In genomic region chr6:24387818-24388217, GRCh38 we compare ENCODE assay signal across 25 cellular contexts. TPM values are rescaled to one million over a fixed set of nuclear protein-coding genes. Genes with fewer than 3 reads are reported as not detected.
DNase-seq lines count a peak whose midpoint lies in the region; ATAC-seq, FAIRE-seq and TF ChIP-seq lines count a peak whose summit lies in the region.
"Had no signal": no experiment of that assay in that cellular context is flagged by ENCODE, and none has a peak within 500 bp of the region (broad histone marks: within the 10 kb centered on the region; RNA-seq: fewer than 3 reads in every experiment).

No MANE protein-coding gene starts in this region.

- H3K4me1 ChIP-seq in HUES6 (ENCODE audit: control insufficient read depth, insufficient read depth, low read length) (no peaks in the 10 kb centered on the region), H1 (replicated peaks in 1 of 4; ENCODE audit: control insufficient read depth in 3 of 4, insufficient read depth in 4 of 4, low read length in 3 of 4) (no peaks in the 10 kb centered on the region)
- H3K4me1 ChIP-seq: SJSA1 had no signal

- H3K36me3 ChIP-seq in HUES6 (ENCODE audit: control insufficient read depth, insufficient read depth, low read length) (no peaks in the 10 kb centered on the region), H1 (ENCODE audit: control insufficient read depth in 2 of 4, insufficient read depth in 4 of 4, low read length in 3 of 4) (no peaks in the 10 kb centered on the region)
- H3K36me3 ChIP-seq: BLaER1 treated with 17β-estradiol and CSF1 and Interleukin-3, amounts not matched to agents 10 nM and 100 nM; SJSA1 had no signal

- 78% methylated on average over 1 of the region's 1 CpG; no CpG with 5 or more reads in 1 of the 2 experiments for WGBS in H1 (ENCODE audit: extremely low coverage in 1 of 2, insufficient coverage in 1 of 2, insufficient read length in 1 of 2, insufficient replicate concordance in 2 of 2, low coverage in 1 of 2, low lambda C conversion rate in 2 of 2, missing lambda C conversion rate in 1 of 2), 2 experiments

- H2AK5ac ChIP-seq in H1 (ENCODE audit: low read depth, low read length): no peak overlapping the region

- H4K5ac ChIP-seq in H1 (ENCODE audit: insufficient read length, low read depth, low read length): no peak overlapping the region

- H3K4me3 ChIP-seq in HUES6 (ENCODE audit: low read depth, low read length): no peak overlapping the region
- H3K4me3 ChIP-seq in H1 (ENCODE audit: extremely low read depth in 1 of 4, insufficient read depth in 2 of 4, low read depth in 3 of 4, low read length in 4 of 4): no peak overlapping the region
- H3K4me3 ChIP-seq: BLaER1 treated with 17β-estradiol and CSF1 and Interleukin-3, amounts not matched to agents 10 nM and 100 nM; SJSA1 had no signal

- H2BK5ac ChIP-seq in H1 (ENCODE audit: low read depth, low read length): no peak overlapping the region

- DNase-seq in Calu3 (no peak), H1 (ENCODE audit: low read depth in 1 of 2, low spot score in 2 of 2) (no peak), neural crest cell (ENCODE audit: low read depth, low spot score) (no peak), NCI-H446 treated with DMSO at 0.1 percent for 48 hours (lab: John Stamatoyannopoulos, UW) (no peak), GF-D8 (lab: John Stamatoyannopoulos, UW) (no peak)
- DNase-seq in stimulated activated naive B cell treated with anti-CD40 and anti-IgM and Interleukin-4, amounts not matched to agents 10 μg/mL and 1 μg/mL and 100 μg/mL, for 72 hours: no peak
- DNase-seq: ACHN; CD8-positive, alpha-beta T cell; DMS153; KG1; NCI-H1092 treated with DMSO at 0.1 percent for 48 hours; NCI-H1436 treated with DMSO at 0.1 percent for 48 hours; NCI-H2029; NCI-H226; NCI-H524; NCI-H774; OCI-M1 had no signal

- H2BK20ac ChIP-seq in H1 (ENCODE audit: low read length): 0 out of 2 replicates have a peak overlapping the region, but pooled peaks have one; percentile 48

- H3K27me3 ChIP-seq in HUES6 (ENCODE audit: control insufficient read depth, insufficient read depth, low read length): no peaks in the 10 kb centered on the region
- no peaks in the 10 kb centered on the region for H3K27me3 ChIP-seq in H1 (replicated peaks in 1 of 4; ENCODE audit: control insufficient read depth in 3 of 4, extremely low read depth in 1 of 4, insufficient read depth in 3 of 4, low read length in 3 of 4)
- H3K27me3 ChIP-seq: SJSA1 had no signal

- H4K91ac ChIP-seq in H1 (replicated peaks; ENCODE audit: insufficient read length, low read length): no peak overlapping the region

- H3K4me3 Mint-ChIP-seq in Calu3 (ENCODE audit: low read depth, unreplicated experiment) (no peak overlapping the region), neural crest cell (no peak overlapping the region)
- no peak overlapping the region for H3K4me3 Mint-ChIP-seq in stimulated activated naive B cell treated with anti-CD40 and anti-IgM and Interleukin-4, amounts not matched to agents 10 μg/mL and 1 μg/mL and 100 μg/mL, for 72 hours
- H3K4me3 Mint-ChIP-seq: CD8-positive, alpha-beta T cell; T-helper 1 cell treated with Interleukin-12 subunit alpha and Interleukin-12 subunit beta and Interleukin-4 antibody, amounts not matched to agents 30 μg/mL and 1 μg/mL, for 36 hours had no signal

- H3K4ac ChIP-seq in H1 (replicated peaks; ENCODE audit: insufficient read length, low read depth, low read length): no peak overlapping the region

- H3K36me3 Mint-ChIP-seq in Calu3 (ENCODE audit: insufficient read depth, unreplicated experiment): peaks cover 31% of the 10 kb centered on the region
- H3K36me3 Mint-ChIP-seq in neural crest cell (ENCODE audit: low read depth): no peaks in the 10 kb centered on the region
- no peaks in the 10 kb centered on the region for H3K36me3 Mint-ChIP-seq in stimulated activated naive B cell treated with anti-CD40 and anti-IgM and Interleukin-4, amounts not matched to agents 10 μg/mL and 1 μg/mL and 100 μg/mL, for 72 hours
- H3K36me3 Mint-ChIP-seq: CD8-positive, alpha-beta T cell had no signal

- H3K23me2 ChIP-seq in H1 (ENCODE audit: low read depth, low read length): no peaks in the 10 kb centered on the region

- H3K79me2 ChIP-seq in H1 (ENCODE audit: control insufficient read depth in 1 of 2, insufficient read depth in 2 of 2, low read length in 2 of 2): no peaks in the 10 kb centered on the region

- H3K56ac ChIP-seq in H1 (replicated peaks; ENCODE audit: insufficient read length, low read depth, low read length): no peak overlapping the region

- no peaks in the 10 kb centered on the region for H3K9me3 ChIP-seq in HUES6 (ENCODE audit: control insufficient read depth, insufficient read depth, low read depth, low read length)
- H3K9me3 ChIP-seq in H1 (ENCODE audit: insufficient read depth in 2 of 2, low read depth in 1 of 2, low read length in 1 of 2): no peaks in the 10 kb centered on the region
- H3K9me3 ChIP-seq: BLaER1 treated with 17β-estradiol and CSF1 and Interleukin-3, amounts not matched to agents 10 nM and 100 nM; SJSA1 had no signal

- H3K9ac ChIP-seq in HUES6 (ENCODE audit: low read length) (no peak overlapping the region), H1 (replicated peaks in 1 of 4; ENCODE audit: extremely low read depth in 1 of 4, low read depth in 3 of 4, low read length in 3 of 4) (no peak overlapping the region)
- H3K9ac ChIP-seq: BLaER1 treated with 17β-estradiol and CSF1 and Interleukin-3, amounts not matched to agents 10 nM and 100 nM had no signal

- TF ChIP-seq CTCF in Calu3 (IDR thresholded peaks at IDR 0.05; ENCODE audit: unreplicated experiment): no peak
- no peak for TF ChIP-seq CTCF in H1 (IDR thresholded peaks at IDR 0.05; ENCODE audit: control extremely low read depth in 1 of 3, insufficient read depth in 1 of 3, low read depth in 1 of 3, low read length in 3 of 3)
- no peak for TF ChIP-seq CTCF in neural crest cell (conservative IDR thresholded peaks at IDR 0.05)

- H2BK120ac ChIP-seq in H1 (replicated peaks; ENCODE audit: low read depth, low read length): no peak overlapping the region

- no peaks in the 10 kb centered on the region for H4K20me1 ChIP-seq in H1 (replicated peaks in 1 of 2; ENCODE audit: control insufficient read depth in 1 of 2, insufficient read depth in 2 of 2, low read length in 2 of 2)
- H4K20me1 ChIP-seq: BLaER1 treated with 17β-estradiol and CSF1 and Interleukin-3, amounts not matched to agents 10 nM and 100 nM had no signal

- no peaks in the 10 kb centered on the region for H3K79me1 ChIP-seq in H1 (ENCODE audit: low read depth, low read length)

- POLR2A ChIA-PET in H1 (lab: Charles Lee; ENCODE audit: partially characterized antibody): interaction anchor here (0.9 to 1.5 kb wide), 3 partner anchors 14 to 17 kb away, joined by 3 to 4 read pairs (median 3); partner anchors contain the start of gene MRS2

- no peak overlapping the region for H3K18ac ChIP-seq in H1 (ENCODE audit: extremely low read depth, low read length)

- no peak for TF ChIP-seq EP300 in H1 (IDR thresholded peaks at IDR 0.05; ENCODE audit: borderline replicate concordance in 1 of 2, low read depth in 2 of 2, low read length in 2 of 2)

- peaks cover 47% of the 10 kb centered on the region for H3K4me1 Mint-ChIP-seq in Calu3 (ENCODE audit: low read depth, unreplicated experiment)
- no peaks in the 10 kb centered on the region for H3K4me1 Mint-ChIP-seq in neural crest cell
- no peaks in the 10 kb centered on the region for H3K4me1 Mint-ChIP-seq in stimulated activated naive B cell treated with anti-CD40 and anti-IgM and Interleukin-4, amounts not matched to agents 10 μg/mL and 1 μg/mL and 100 μg/mL, for 72 hours

- H2BK12ac ChIP-seq in H1 (ENCODE audit: low read depth, low read length): no peak overlapping the region

- H4K8ac ChIP-seq in H1 (ENCODE audit: extremely low read depth, insufficient read depth, low read length): no peak overlapping the region

- no peak for TF ChIP-seq POLR2A in H1 (IDR thresholded peaks at IDR 0.05; ENCODE audit: control extremely low read depth in 1 of 2, low read depth in 2 of 2, low read length in 2 of 2)

- CTCF ChIA-PET in Calu3 (lab: Charles Lee): interaction anchor here (0.7 to 5.4 kb wide), 4 partner anchors 15 to 113 kb away, joined by 3 to 121 read pairs (median 16); partner anchors contain the start of genes DCDC2 and MRS2
- CTCF ChIA-PET in H1 (lab: Charles Lee; ENCODE audit: partially characterized antibody): interaction anchor here (1.1 to 5.6 kb wide), 7 partner anchors 9 to 131 kb away, joined by 3 to 61 read pairs (median 8); no protein-coding TSS in a partner anchor

- no TSS peak for BruUV-seq in Calu3 (replicated peaks; lab: Mats Ljungman, UMichigan)

- no peak overlapping the region for H2AFZ ChIP-seq in H1 (ENCODE audit: low read length)

- no peak overlapping the region for H3K23ac ChIP-seq in H1 (ENCODE audit: insufficient read length)

- H3K27me3 Mint-ChIP-seq in Calu3 (ENCODE audit: unreplicated experiment) (no peaks in the 10 kb centered on the region), neural crest cell (ENCODE audit: low read depth) (no peaks in the 10 kb centered on the region)
- H3K27me3 Mint-ChIP-seq in stimulated activated naive B cell treated with anti-CD40 and anti-IgM and Interleukin-4, amounts not matched to agents 10 μg/mL and 1 μg/mL and 100 μg/mL, for 72 hours: peaks cover 12 to 39% of the 10 kb centered on the region in 2 donors

- no peak for ATAC-seq in stimulated activated naive B cell treated with anti-CD40 and anti-IgM and Interleukin-4, amounts not matched to agents 10 μg/mL and 1 μg/mL and 100 μg/mL, for 72 hours (replicated peaks)
- ATAC-seq: CD8-positive, alpha-beta T cell; Right ventricle myocardium inferior had no signal

- no peak for FAIRE-seq in H1 (lab: Jason Lieb, UNC)
- FAIRE-seq: GM18507, RCC 7860 had no signal

- peak overlapping the region; percentile 45 for H3K27ac Mint-ChIP-seq in Calu3 (ENCODE audit: unreplicated experiment)
- H3K27ac Mint-ChIP-seq in neural crest cell (ENCODE audit: unreplicated experiment): peak overlapping the region; percentile 21
- H3K27ac Mint-ChIP-seq in stimulated activated naive B cell treated with anti-CD40 and anti-IgM and Interleukin-4, amounts not matched to agents 10 μg/mL and 1 μg/mL and 100 μg/mL, for 72 hours: no peak overlapping the region
- H3K27ac Mint-ChIP-seq: CD8-positive, alpha-beta T cell; T-helper 1 cell treated with Interleukin-12 subunit alpha and Interleukin-12 subunit beta and Interleukin-4 antibody, amounts not matched to agents 30 μg/mL and 1 μg/mL, for 36 hours had no signal

- H3K9me3 Mint-ChIP-seq in Calu3 (ENCODE audit: low read depth, unreplicated experiment) (peaks cover 3% of the 10 kb centered on the region), neural crest cell (no peaks in the 10 kb centered on the region)
- H3K9me3 Mint-ChIP-seq in stimulated activated naive B cell treated with anti-CD40 and anti-IgM and Interleukin-4, amounts not matched to agents 10 μg/mL and 1 μg/mL and 100 μg/mL, for 72 hours: peaks cover 0 to 3% of the 10 kb centered on the region in 2 donors

- no peak for TF ChIP-seq RAD21 in H1 (IDR thresholded peaks at IDR 0.05 in 1 of 2, conservative IDR thresholded peaks at IDR 0.05 in 1 of 2; ENCODE audit: low read depth in 2 of 2, low read length in 2 of 2)

- H3K27ac ChIP-seq in HUES6 (ENCODE audit: low read depth, low read length) (0 out of 2 replicates have a peak overlapping the region, but pooled peaks have one; percentile 18), H1 (ENCODE audit: low read depth, low read length) (no peak overlapping the region)
- H3K27ac ChIP-seq: BLaER1 treated with 17β-estradiol and CSF1 and Interleukin-3, amounts not matched to agents 10 nM and 100 nM; SJSA1 had no signal

- H2BK15ac ChIP-seq in H1 (ENCODE audit: low read length): no peak overlapping the region

- H3K4me2 ChIP-seq in H1 (ENCODE audit: insufficient read depth in 1 of 2, low read depth in 2 of 2, low read length in 2 of 2): no peak overlapping the region
- H3K4me2 ChIP-seq: BLaER1 treated with 17β-estradiol and CSF1 and Interleukin-3, amounts not matched to agents 10 nM and 100 nM had no signal

- intact Hi-C loops in Calu3 (cut with micrococcal nuclease; ENCODE audit: unreplicated experiment): loop anchor here (5.0 kb wide), 2 partner anchors 46 to 191 kb away; no protein-coding TSS in a partner anchor

- no peak overlapping the region for H3K14ac ChIP-seq in H1 (ENCODE audit: insufficient read length)

RNA-seq across cellular contexts. Expression of gene MRS2, which starts 14.9 kb away (rescaled TPM):
- total RNA-seq in Calu3 (2022) (56.0 and 56.7 TPM in 2 replicates), neural crest cell (38.4 and 39.5 TPM in 2 replicates)
- 67.5 and 68.4 TPM in 2 replicates for total RNA-seq in H1 (2021; fragmentation: NEBNext Ultra II Directional; extraction: Animal tissue kit (Norgen Biotek cat#: 25700))
- 51.2 and 51.8 TPM in 2 replicates for polyA plus RNA-seq in H1 (2011; rRNA removed)
- polyA plus RNA-seq in H1 (2011; cell fraction: cytosol; rRNA removed): 60.1 TPM
- 25.1 TPM for polyA plus RNA-seq in H1 (2011; cell fraction: nucleus; rRNA removed)
- polyA plus RNA-seq in H1 (2012, experiment 1 of 2): 46.9 to 57.7 TPM (median 51.9 TPM) in 4 replicates
- polyA plus RNA-seq in H1 (2012, experiment 2 of 2): 9.8 TPM
- polyA plus RNA-seq in H1 (2013, experiment 1 of 2): 65.5 TPM
- polyA plus RNA-seq in H1 (2013, experiment 2 of 2): 65.4 TPM
- 34.2 and 47.0 TPM in 2 replicates for polyA minus RNA-seq in H1 (2011; rRNA and poly(A)+ RNA removed)
- 58.2 TPM for polyA minus RNA-seq in H1 (2011; cell fraction: cytosol; rRNA and poly(A)+ RNA removed)
- 51.7 TPM for polyA minus RNA-seq in H1 (2011; cell fraction: nucleus; rRNA and poly(A)+ RNA removed)

RNA-seq across cellular contexts. Expression of gene DCDC2, which starts 30.0 kb away (rescaled TPM):
- 80.4 and 91.8 TPM in 2 replicates for total RNA-seq in Calu3 (2022)
- total RNA-seq in H1 (2021; fragmentation: NEBNext Ultra II Directional; extraction: Animal tissue kit (Norgen Biotek cat#: 25700)): 0.15 and 0.23 TPM in 2 replicates
- polyA plus RNA-seq in H1 (2011; rRNA removed): 0.03 TPM in 2 replicates
- 0.03 TPM for polyA plus RNA-seq in H1 (2011; cell fraction: cytosol; rRNA removed)
- polyA plus RNA-seq in H1 (2011; cell fraction: nucleus; rRNA removed): 0.10 TPM
- polyA plus RNA-seq in H1 (2012, experiment 1 of 2): 0.07 to 0.38 TPM (median 0.14 TPM) in 4 replicates
- polyA plus RNA-seq in H1 (2012, experiment 2 of 2): not detected
- polyA plus RNA-seq in H1 (2013, experiment 1 of 2): 0.08 TPM
- polyA plus RNA-seq in H1 (2013, experiment 2 of 2): 0.17 TPM
- 0.16 and 0.80 TPM in 2 replicates for polyA minus RNA-seq in H1 (2011; rRNA and poly(A)+ RNA removed)
- polyA minus RNA-seq in H1 (2011; cell fraction: cytosol; rRNA and poly(A)+ RNA removed): not detected
- polyA minus RNA-seq in H1 (2011; cell fraction: nucleus; rRNA and poly(A)+ RNA removed): 0.20 TPM
- total RNA-seq in neural crest cell: 0.30 TPM in 1 of 2 replicates, not detected in the other
- total RNA-seq: CD8-positive, alpha-beta T cell; G401; Right ventricle myocardium inferior had no signal

Comparison
In these comparisons a context has a peak if more than half of its experiments do, and no peak if none do; other contexts are left out.
1. RNA of gene DCDC2, which starts 30.0 kb away (total RNA-seq): 80.4 to 91.8 TPM in Calu3; 0.30 TPM in neural crest cell and 0.15 to 0.23 TPM in H1; every median in the first group is over 10 times any median in the second.